23 cellular contexts compared by ENCODE assay signal in genomic region chr22:19526076-19526701, GRCh38. TPM values are rescaled to one million over a fixed set of nuclear protein-coding genes. Genes with fewer than 3 reads are reported as not detected.
DNase-seq lines count a peak whose midpoint lies in the region; ATAC-seq and TF ChIP-seq lines count a peak whose summit lies in the region.
"Had no signal": no experiment of that assay in that cellular context is flagged by ENCODE, and none has a peak within 500 bp of the region (broad histone marks: within the 10 kb centered on the region; RNA-seq: fewer than 3 reads in every experiment).

No MANE protein-coding gene starts in this region.

- H3K9ac ChIP-seq in neural progenitor cell: no peak overlapping the region

- H3K9me3 ChIP-seq in neural progenitor cell (ENCODE audit: low read depth) (no peaks in the 10 kb centered on the region), upper lobe of right lung (no peaks in the 10 kb centered on the region)
- H3K9me3 ChIP-seq: Peyer's patch, SJSA1 had no signal

- H3K4me1 Mint-ChIP-seq in chondrocyte (ENCODE audit: low read depth) (peaks cover 13% of the 10 kb centered on the region), neural progenitor cell (peaks cover 18% of the 10 kb centered on the region)

- no peak overlapping the region for H2AFZ ChIP-seq in neural progenitor cell (replicated peaks)

- intact Hi-C loops in cardiac septum (cut with DNase I): no loop called here
- intact Hi-C loops in left ventricle myocardium superior (cut with micrococcal nuclease): no loop called here
- intact Hi-C loops in upper lobe of right lung (cut with DNase I): loop anchor here (10.0 kb wide), 1 partner anchor 89 kb away; no protein-coding TSS in a partner anchor

- DNase-seq in cardiac septum (ENCODE audit: low spot score) (peak; percentile 71), left ventricle myocardium superior (no peak), chondrocyte (ENCODE audit: low spot score) (peak; percentile 68), neural progenitor cell (ENCODE audit: low spot score) (no peak), upper lobe of right lung (no peak), NCI-H187 (lab: John Stamatoyannopoulos, UW) (no peak)
- no peak for DNase-seq in activated CD4-positive, alpha-beta T cell treated with anti-CD3 and anti-CD28 coated beads, Interleukin-2, amount 50 U/mL, for 1 hour
- DNase-seq: activated CD4-positive, alpha-beta T cell treated with anti-CD3 and anti-CD28 coated beads for 36 hours; activated naive CD4-positive, alpha-beta T cell treated with anti-CD3 and anti-CD28 coated beads for 36 hours; activated T-cell treated with anti-CD3 and anti-CD28 coated beads, Interleukin-2, amount 50 U/mL, for 4 hours; cortex of kidney; DMS53; islet precursor cell; NCI-H1694; NCI-H2171; NCI-H524 treated with DMSO at 0.1 percent for 48 hours; nucleus accumbens; stimulated activated CD4-positive, alpha-beta T cell treated with anti-CD3 and anti-CD28 coated beads, Interleukin-12 subunit alpha, Interleukin-12 subunit beta, amount 100 ng/mL, for 4 hours; stimulated activated CD4-positive, alpha-beta T cell treated with anti-CD3 and anti-CD28 coated beads, Interleukin-4, amount 100 ng/mL, for 24 hours; stimulated activated naive CD4-positive, alpha-beta T cell had no signal

- H3K36me3 Mint-ChIP-seq in chondrocyte (ENCODE audit: low read depth) (no peaks in the 10 kb centered on the region), neural progenitor cell (no peaks in the 10 kb centered on the region)

- H3K4me3 ChIP-seq in neural progenitor cell (no peak overlapping the region), upper lobe of right lung (no peak overlapping the region)
- H3K4me3 ChIP-seq: Peyer's patch, SJSA1 had no signal

- peaks cover 19% of the 10 kb centered on the region for H3F3A ChIP-seq in neural progenitor cell (ENCODE audit: low read depth)

- H3K36me3 ChIP-seq in neural progenitor cell (no peaks in the 10 kb centered on the region), upper lobe of right lung (no peaks in the 10 kb centered on the region)
- H3K36me3 ChIP-seq: Peyer's patch had no signal

- no peak for TF ChIP-seq CTCF in chondrocyte (IDR thresholded peaks at IDR 0.05)
- no peak for TF ChIP-seq CTCF in neural progenitor cell (IDR thresholded peaks at IDR 0.05)
- TF ChIP-seq CTCF in upper lobe of right lung (IDR thresholded peaks at IDR 0.05): no peak

- H3K27ac Mint-ChIP-seq in chondrocyte (ENCODE audit: unreplicated experiment): no peak overlapping the region
- H3K27ac Mint-ChIP-seq in neural progenitor cell: peak overlapping the region; percentile 42
- H3K27ac Mint-ChIP-seq: activated CD4-positive, alpha-beta T cell treated with anti-CD3 and anti-CD28 coated beads for 36 hours; activated naive CD4-positive, alpha-beta T cell treated with anti-CD3 and anti-CD28 coated beads for 36 hours had no signal

- no peak for ATAC-seq in left ventricle myocardium superior
- ATAC-seq in upper lobe of right lung: no peak
- no peak for ATAC-seq in HG03108 (IDR thresholded peaks at IDR 0.05; ENCODE audit: unreplicated experiment)
- ATAC-seq: activated CD4-positive, alpha-beta T cell treated with anti-CD3 and anti-CD28 coated beads for 36 hours; activated T-cell treated with anti-CD3 and anti-CD28 coated beads, Interleukin-2, amount 50 U/mL, for 4 hours had no signal

- peaks cover 57% of the 10 kb centered on the region for H3K27me3 ChIP-seq in neural progenitor cell
- H3K27me3 ChIP-seq in upper lobe of right lung: peaks cover 53% of the 10 kb centered on the region

- no peak overlapping the region for H3K4me3 Mint-ChIP-seq in chondrocyte (ENCODE audit: unreplicated experiment)
- H3K4me3 Mint-ChIP-seq in neural progenitor cell: peak overlapping the region; percentile 57
- H3K4me3 Mint-ChIP-seq: activated CD4-positive, alpha-beta T cell treated with anti-CD3 and anti-CD28 coated beads for 36 hours; activated naive CD4-positive, alpha-beta T cell treated with anti-CD3 and anti-CD28 coated beads for 36 hours; activated T-cell treated with anti-CD3 and anti-CD28 coated beads, Interleukin-2, amount 50 U/mL, for 4 hours had no signal

- H3K79me2 ChIP-seq in neural progenitor cell (ENCODE audit: low read depth): no peaks in the 10 kb centered on the region

- H3K27me3 Mint-ChIP-seq in chondrocyte (ENCODE audit: low read depth) (peaks cover 25% of the 10 kb centered on the region), neural progenitor cell (ENCODE audit: insufficient read depth, low read depth) (peaks cover 29% of the 10 kb centered on the region)

- H3K4me1 ChIP-seq in neural progenitor cell: peaks cover 15% of the 10 kb centered on the region
- peaks cover 5% of the 10 kb centered on the region for H3K4me1 ChIP-seq in upper lobe of right lung

- no peaks in the 10 kb centered on the region for H3K9me3 Mint-ChIP-seq in chondrocyte (ENCODE audit: low read depth)
- no peaks in the 10 kb centered on the region for H3K9me3 Mint-ChIP-seq in neural progenitor cell
- H3K9me3 Mint-ChIP-seq: activated naive CD4-positive, alpha-beta T cell treated with anti-CD3 and anti-CD28 coated beads for 36 hours; activated T-cell treated with anti-CD3 and anti-CD28 coated beads, Interleukin-2, amount 50 U/mL, for 4 hours had no signal

- H3K4me2 ChIP-seq in neural progenitor cell: no peak overlapping the region

- peaks cover 17% of the 10 kb centered on the region for H4K20me1 ChIP-seq in neural progenitor cell (ENCODE audit: low read depth)

- H3K27ac ChIP-seq in neural progenitor cell (no peak overlapping the region), upper lobe of right lung (peak overlapping the region; percentile 78)
- H3K27ac ChIP-seq: SJSA1 had no signal

RNA-seq across cellular contexts. Expression of gene CLDN5, which starts 2.0 kb away (rescaled TPM):
- 9.3 TPM for total RNA-seq in cardiac septum
- total RNA-seq in left ventricle myocardium superior: 25.5 TPM
- not detected in 3 replicates for total RNA-seq in chondrocyte
- total RNA-seq in neural progenitor cell (ENCODE audit: low replicate concordance): 0.69 and 4.1 TPM in 2 replicates
- total RNA-seq in upper lobe of right lung: 274 TPM
- total RNA-seq: activated CD4-positive, alpha-beta T cell treated with anti-CD3 and anti-CD28 coated beads for 36 hours; SJSA1 had no signal

RNA-seq across cellular contexts. Expression of gene CDC45, which starts 46.5 kb away (rescaled TPM):
- total RNA-seq in cardiac septum: not detected
- 0.67 TPM for total RNA-seq in left ventricle myocardium superior
- 2.2 to 13.3 TPM (median 2.9 TPM) in 3 replicates for total RNA-seq in chondrocyte
- 40.9 and 50.7 TPM in 2 replicates for total RNA-seq in neural progenitor cell (ENCODE audit: low replicate concordance)
- 0.58 TPM for total RNA-seq in upper lobe of right lung

RNA-seq across cellular contexts. Expression of gene UFD1, which starts 47.2 kb away (rescaled TPM):
- total RNA-seq in cardiac septum: 36.2 TPM
- 44.5 TPM for total RNA-seq in left ventricle myocardium superior
- total RNA-seq in chondrocyte: 75.8 to 81.2 TPM (median 76.2 TPM) in 3 replicates
- 37.5 and 37.7 TPM in 2 replicates for total RNA-seq in neural progenitor cell (ENCODE audit: low replicate concordance)
- 43.1 TPM for total RNA-seq in upper lobe of right lung

Comparison
In these comparisons a context has a peak if more than half of its experiments do, and no peak if none do; other contexts are left out.
1. DNase-seq: peak in cardiac septum (single experiment) and chondrocyte (single experiment); none in left ventricle myocardium superior (single experiment), neural progenitor cell (single experiment), upper lobe of right lung (single experiment), activated CD4-positive, alpha-beta T cell treated with anti-CD3 and anti-CD28 coated beads, Interleukin-2, amount 50 U/mL, for 1 hour (single experiment) and NCI-H187 (0 of 2).
2. RNA of gene CLDN5, which starts 2.0 kb away (total RNA-seq): 274 TPM in upper lobe of right lung (single experiment); 25.5 TPM in left ventricle myocardium superior (single experiment), 9.3 TPM in cardiac septum (single experiment), 0.69 to 4.1 TPM in neural progenitor cell and not detected in chondrocyte; every median in the first group is over 10 times any median in the second.